Comparison of ENCODE assay signal across 7 cellular contexts in the genomic region with DNA sequence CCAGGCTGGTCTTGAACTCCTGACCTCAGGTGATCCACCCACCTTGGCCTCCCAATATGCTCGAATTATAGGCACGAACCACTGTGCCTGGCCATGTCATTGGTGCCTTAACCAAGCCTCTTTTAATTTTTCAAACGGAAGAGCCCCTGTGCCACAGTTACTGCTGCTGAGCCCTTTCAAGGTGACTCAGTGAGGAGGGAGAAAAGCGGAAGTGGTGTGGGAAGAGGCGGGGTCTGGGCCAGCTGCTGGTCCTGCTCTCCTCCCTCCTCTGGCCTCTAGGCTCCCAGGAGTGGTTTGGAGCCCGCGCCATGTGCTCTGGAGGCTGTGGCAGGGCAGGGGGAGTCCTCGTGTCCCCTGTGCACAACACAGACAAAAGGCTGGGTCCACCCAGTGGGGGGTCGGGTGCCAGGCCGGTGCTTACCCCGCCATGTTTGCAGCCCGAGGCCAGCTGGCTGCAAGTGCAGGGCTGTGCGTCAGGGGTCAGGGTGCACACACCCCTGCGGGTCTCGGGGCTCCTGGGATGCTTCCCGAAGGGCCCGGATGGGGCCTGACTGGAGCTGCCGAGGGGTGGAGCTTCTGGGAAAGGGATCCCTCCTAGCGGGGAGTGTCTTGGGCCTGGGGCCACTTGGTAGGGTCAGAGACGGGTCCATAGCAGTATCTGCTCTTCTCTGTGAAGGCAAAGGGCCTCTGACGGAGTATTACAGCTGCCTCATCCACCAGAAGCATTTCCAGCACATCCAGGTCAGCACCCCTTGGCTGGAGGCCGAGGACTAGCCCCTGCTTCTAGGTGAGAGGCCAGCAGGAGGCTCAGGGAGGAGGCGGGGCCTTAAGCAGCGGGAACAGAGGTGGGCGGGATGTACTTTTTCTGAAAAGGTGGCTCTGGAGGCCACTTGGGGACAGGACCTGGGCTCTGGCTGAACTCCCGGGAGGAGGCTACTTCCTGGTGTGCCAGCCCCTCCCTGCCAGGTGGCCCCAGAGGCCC.
DNase-seq lines count a peak whose midpoint lies in the region; ATAC-seq and TF ChIP-seq lines count a peak whose summit lies in the region.
"Not testable (repeated sequence)": the region's sequence is repeated elsewhere in the genome, so short reads cannot be mapped to it uniquely, and the experiment has no call there.

No MANE protein-coding gene starts in this region.

- H2AK5ac ChIP-seq in mesendoderm (ENCODE audit: low read length) = not testable (repeated sequence)

- H2BK5ac ChIP-seq in mesendoderm (ENCODE audit: low read length) = not testable (repeated sequence)

- H3K56ac ChIP-seq in mesendoderm (ENCODE audit: low read length) = peak overlapping the region; percentile 34

- H3K79me1 ChIP-seq in mesendoderm (ENCODE audit: low read length) = not testable (repeated sequence)

- CTCF ChIA-PET in activated CD8-positive, alpha-beta memory T cell treated with anti-CD3 and anti-CD28 coated beads, Interleukin-2, amount 10 ng/mL, durations not matched to agents 7 days and 5 days (lab: Charles Lee) = not testable (repeated sequence)

- H3K79me2 ChIP-seq in OCI-LY3 (ENCODE audit: low read length); mesendoderm (ENCODE audit: control insufficient read depth, insufficient read depth, low read length): not testable (repeated sequence)

- H3K4ac ChIP-seq in mesendoderm (ENCODE audit: low read depth, low read length) = not testable (repeated sequence)

- not testable (repeated sequence) for H3K27me3 Mint-ChIP-seq in activated CD8-positive, alpha-beta memory T cell treated with anti-CD3 and anti-CD28 coated beads, Interleukin-2, amount 10 ng/mL, durations not matched to agents 7 days and 5 days; central memory CD8-positive, alpha-beta T cell

- H2AFZ ChIP-seq in OCI-LY3 (ENCODE audit: low read depth, low read length) = not testable (repeated sequence)

- H2BK15ac ChIP-seq in mesendoderm (replicated peaks; ENCODE audit: low read depth) = not testable (repeated sequence)

- not testable (repeated sequence) for H3K9ac ChIP-seq in OCI-LY3 (ENCODE audit: low read length); mesendoderm (ENCODE audit: low read length)

- H3K4me3 Mint-ChIP-seq in activated CD8-positive, alpha-beta memory T cell treated with anti-CD3 and anti-CD28 coated beads, Interleukin-2, amount 10 ng/mL, durations not matched to agents 7 days and 5 days; central memory CD8-positive, alpha-beta T cell: not testable (repeated sequence)

- peak overlapping the region; percentile 62 for H3K27ac Mint-ChIP-seq in activated CD8-positive, alpha-beta memory T cell treated with anti-CD3 and anti-CD28 coated beads, Interleukin-2, amount 10 ng/mL, durations not matched to agents 7 days and 5 days
- peak overlapping the region; percentile 64 for H3K27ac Mint-ChIP-seq in central memory CD8-positive, alpha-beta T cell (ENCODE audit: low read depth)

- no CpG with 5 or more reads among the region's 26 CpGs for WGBS in mesendoderm (ENCODE audit: extremely low coverage, insufficient coverage, low lambda C conversion rate)

- H3K9me3 ChIP-seq in OCI-LY3 (ENCODE audit: insufficient read depth, low read length) = not testable (repeated sequence)

- not testable (repeated sequence) for H3K36me3 ChIP-seq in OCI-LY3 (replicated peaks; ENCODE audit: low read depth, low read length); mesendoderm (ENCODE audit: control insufficient read depth, insufficient read depth, low read length)

- H4K8ac ChIP-seq in mesendoderm (ENCODE audit: low read depth, low read length) = not testable (repeated sequence)

- 0 out of 2 replicates have a peak overlapping the region, but pooled peaks have one; percentile 14 for H3K27ac ChIP-seq in OCI-LY3 (ENCODE audit: low read length)
- H3K27ac ChIP-seq in mesendoderm (ENCODE audit: low read depth, low read length) = not testable (repeated sequence)

- H3K4me3 ChIP-seq in OCI-LY3 (ENCODE audit: low read length); mesendoderm (ENCODE audit: low read length): not testable (repeated sequence)

- not testable (repeated sequence) for H3K27me3 ChIP-seq in OCI-LY3 (ENCODE audit: low read depth, low read length); mesendoderm (ENCODE audit: insufficient read depth, low read length, poor library complexity)

- H2BK120ac ChIP-seq in mesendoderm (ENCODE audit: low read depth, low read length) = not testable (repeated sequence)

- TF ChIP-seq CTCF in OCI-LY3 (IDR thresholded peaks at IDR 0.05; ENCODE audit: low read depth, low read length) = not testable (repeated sequence)

- not testable (repeated sequence) for H4K20me1 ChIP-seq in OCI-LY3 (ENCODE audit: insufficient read depth, low read length)

- not testable (repeated sequence) for H3K23ac ChIP-seq in mesendoderm (ENCODE audit: low read length)

- H3K4me2 ChIP-seq in OCI-LY3 (ENCODE audit: low read length) = peak overlapping the region; percentile 41
- not testable (repeated sequence) for H3K4me2 ChIP-seq in mesendoderm (ENCODE audit: low read length)

- H3K4me1 Mint-ChIP-seq in activated CD8-positive, alpha-beta memory T cell treated with anti-CD3 and anti-CD28 coated beads, Interleukin-2, amount 10 ng/mL, durations not matched to agents 7 days and 5 days = peaks cover 32% of the 10 kb centered on the region
- H3K4me1 Mint-ChIP-seq in central memory CD8-positive, alpha-beta T cell = not testable (repeated sequence)

- H3K18ac ChIP-seq in mesendoderm (ENCODE audit: low read length) = not testable (repeated sequence)

- not testable (repeated sequence) for H3K36me3 Mint-ChIP-seq in activated CD8-positive, alpha-beta memory T cell treated with anti-CD3 and anti-CD28 coated beads, Interleukin-2, amount 10 ng/mL, durations not matched to agents 7 days and 5 days; central memory CD8-positive, alpha-beta T cell (ENCODE audit: insufficient read depth)

- H3K4me1 ChIP-seq in OCI-LY3 (ENCODE audit: low read length) = peaks cover 10% of the 10 kb centered on the region
- not testable (repeated sequence) for H3K4me1 ChIP-seq in mesendoderm (ENCODE audit: control insufficient read depth, low read depth, low read length)

- H3K9me3 Mint-ChIP-seq in activated CD8-positive, alpha-beta memory T cell treated with anti-CD3 and anti-CD28 coated beads, Interleukin-2, amount 10 ng/mL, durations not matched to agents 7 days and 5 days (ENCODE audit: low read depth); central memory CD8-positive, alpha-beta T cell: not testable (repeated sequence)

- not testable (repeated sequence) for ATAC-seq in activated CD8-positive, alpha-beta memory T cell treated with anti-CD3 and anti-CD28 coated beads, Interleukin-2, amount 10 ng/mL, durations not matched to agents 7 days and 5 days; central memory CD8-positive, alpha-beta T cell (replicated peaks; ENCODE audit: extremely low read depth, poor library complexity, severe bottlenecking); stimulated activated naive CD8-positive, alpha-beta T cell treated with anti-CD3 and anti-CD28 coated beads, Interleukin-15, Interleukin-2, amounts not matched to agents 100 U/mL and 50 U/mL, for 24 hours

- DNase-seq in ELF-1 (ENCODE audit: low read depth, low spot score) = peak; percentile 55
- DNase-seq in HT-29 (ENCODE audit: low spot score) = peak; percentile 60
- DNase-seq in activated CD8-positive, alpha-beta memory T cell treated with anti-CD3 and anti-CD28 coated beads, Interleukin-2, amount 10 ng/mL, durations not matched to agents 7 days and 5 days = peak; percentile 66
- DNase-seq in central memory CD8-positive, alpha-beta T cell (ENCODE audit: low spot score in 2 of 2); mesendoderm: not testable (repeated sequence)
- peak; percentile 6 for DNase-seq in stimulated activated naive CD8-positive, alpha-beta T cell treated with anti-CD3 and anti-CD28 coated beads, Interleukin-15, Interleukin-2, amounts not matched to agents 100 U/mL and 50 U/mL, for 24 hours

- H4K5ac ChIP-seq in mesendoderm (ENCODE audit: low read length) = not testable (repeated sequence)
